In genomic region chr3:152426393-152426792, GRCh38 we compare ENCODE assay signal across 16 cellular contexts.
DNase-seq lines count a peak whose midpoint lies in the region; ATAC-seq and TF ChIP-seq lines count a peak whose summit lies in the region.
"Had no signal": no experiment of that assay in that cellular context is flagged by ENCODE, and none has a peak within 500 bp of the region (broad histone marks: within the 10 kb centered on the region; RNA-seq: fewer than 3 reads in every experiment).

No MANE protein-coding gene starts in this region.

- no peaks in the 10 kb centered on the region for H3K27me3 Mint-ChIP-seq in MCF 10A (ENCODE audit: insufficient read depth, unreplicated experiment)
- H3K27me3 Mint-ChIP-seq in activated CD8-positive, alpha-beta T cell treated with anti-CD3 and anti-CD28 coated beads, Interleukin-2, amount 10 ng/mL, durations not matched to agents 7 days and 5 days (ENCODE audit: low read depth): no peaks in the 10 kb centered on the region
- H3K27me3 Mint-ChIP-seq: activated CD4-positive, alpha-beta T cell treated with anti-CD3 and anti-CD28 coated beads, Interleukin-2, amount 10 ng/mL, durations not matched to agents 7 days and 5 days; type B pancreatic cell had no signal

- H3K4me3 ChIP-seq in breast epithelium (no peak overlapping the region), lower lobe of right lung (no peak overlapping the region), transverse colon (no peak overlapping the region)
- H3K4me3 ChIP-seq: pancreas had no signal

- BruUV-seq in MCF 10A (replicated peaks; lab: Mats Ljungman, UMichigan): no TSS peak

- H3K9me3 ChIP-seq in breast epithelium (no peaks in the 10 kb centered on the region), lower lobe of right lung (no peaks in the 10 kb centered on the region), transverse colon (no peaks in the 10 kb centered on the region)
- H3K9me3 ChIP-seq: pancreas, SK-N-SH had no signal

- H3K4me1 ChIP-seq in breast epithelium (no peaks in the 10 kb centered on the region), lower lobe of right lung (peaks cover 38% of the 10 kb centered on the region), transverse colon (peaks cover 0 to 16% (median 0%) of the 10 kb centered on the region in 4 donors)
- H3K4me1 ChIP-seq: pancreas had no signal

- POLR2A ChIA-PET in MCF 10A (lab: Yijun Ruan, JAX): interaction anchor here (0.6 kb wide), 1 partner anchor 27 kb away, joined by 3 read pairs; no protein-coding TSS in a partner anchor
- POLR2A ChIA-PET in activated CD8-positive, alpha-beta T cell treated with anti-CD3 and anti-CD28 coated beads, Interleukin-2, amount 10 ng/mL, durations not matched to agents 7 days and 5 days (lab: Charles Lee): no interaction called here

- no peak for TF ChIP-seq CTCF in breast epithelium (IDR thresholded peaks at IDR 0.05)
- no peak for TF ChIP-seq CTCF in MCF 10A (IDR thresholded peaks at IDR 0.05; ENCODE audit: unreplicated experiment)
- TF ChIP-seq CTCF in lower lobe of right lung (IDR thresholded peaks at IDR 0.05): no peak
- TF ChIP-seq CTCF in transverse colon (IDR thresholded peaks at IDR 0.05): no peak

- no peaks in the 10 kb centered on the region for H3K27me3 ChIP-seq in breast epithelium
- no peaks in the 10 kb centered on the region for H3K27me3 ChIP-seq in lower lobe of right lung (ENCODE audit: low read depth)
- no peaks in the 10 kb centered on the region for H3K27me3 ChIP-seq in transverse colon
- H3K27me3 ChIP-seq: pancreas had no signal

- peaks cover 15% of the 10 kb centered on the region for H3K9me3 Mint-ChIP-seq in MCF 10A (ENCODE audit: unreplicated experiment)
- no peaks in the 10 kb centered on the region for H3K9me3 Mint-ChIP-seq in activated CD8-positive, alpha-beta T cell treated with anti-CD3 and anti-CD28 coated beads, Interleukin-2, amount 10 ng/mL, durations not matched to agents 7 days and 5 days (ENCODE audit: insufficient read depth)
- H3K9me3 Mint-ChIP-seq: type B pancreatic cell had no signal

- peak overlapping the region; percentile 5 to 49 for H3K27ac ChIP-seq in breast epithelium
- H3K27ac ChIP-seq in lower lobe of right lung: peak overlapping the region; percentile 11
- H3K27ac ChIP-seq in transverse colon: peak overlapping the region; percentile 18 to 59 (median 41)

- peaks cover 36% of the 10 kb centered on the region for H3K36me3 Mint-ChIP-seq in MCF 10A (ENCODE audit: insufficient read depth, unreplicated experiment)
- peaks cover 77% of the 10 kb centered on the region for H3K36me3 Mint-ChIP-seq in activated CD8-positive, alpha-beta T cell treated with anti-CD3 and anti-CD28 coated beads, Interleukin-2, amount 10 ng/mL, durations not matched to agents 7 days and 5 days (ENCODE audit: low read depth)

- ATAC-seq in activated CD8-positive, alpha-beta T cell treated with anti-CD3 and anti-CD28 coated beads, Interleukin-2, amount 10 ng/mL, durations not matched to agents 7 days and 5 days: no peak
- peak in 1 of 2 donors; percentile 33 for ATAC-seq in lower lobe of right lung
- no peak for ATAC-seq in HG03565 (IDR thresholded peaks at IDR 0.05; ENCODE audit: unreplicated experiment)
- ATAC-seq: Panc1 had no signal

- no peak overlapping the region for H3K27ac Mint-ChIP-seq in MCF 10A (ENCODE audit: low read depth, unreplicated experiment)
- H3K27ac Mint-ChIP-seq in activated CD8-positive, alpha-beta T cell treated with anti-CD3 and anti-CD28 coated beads, Interleukin-2, amount 10 ng/mL, durations not matched to agents 7 days and 5 days: peak overlapping the region; percentile 17
- H3K27ac Mint-ChIP-seq: type B pancreatic cell had no signal

- H3K4me1 Mint-ChIP-seq in MCF 10A (ENCODE audit: insufficient read depth, unreplicated experiment): peaks cover 5% of the 10 kb centered on the region
- H3K4me1 Mint-ChIP-seq in activated CD8-positive, alpha-beta T cell treated with anti-CD3 and anti-CD28 coated beads, Interleukin-2, amount 10 ng/mL, durations not matched to agents 7 days and 5 days (ENCODE audit: low read depth): peaks cover 52% of the 10 kb centered on the region

- TF ChIP-seq EP300 in transverse colon (IDR thresholded peaks at IDR 0.05; ENCODE audit: low read depth): no peak

- in situ Hi-C loops in transverse colon (cut with MboI; ENCODE audit: low pct_ligation_motif_present in 1 of 4, low pct_unique_long_range_greater_than_20kb in 1 of 4, low sequenced_read_pairs in 3 of 4): loop anchor here (25.0 kb wide), 5 partner anchors 139 to 364 kb away; partner anchors contain the start of gene MBNL1 (in 1 of the 4)

- CTCF ChIA-PET in MCF 10A (lab: Yijun Ruan, JAX): no interaction called here
- CTCF ChIA-PET in activated CD8-positive, alpha-beta T cell treated with anti-CD3 and anti-CD28 coated beads, Interleukin-2, amount 10 ng/mL, durations not matched to agents 7 days and 5 days (lab: Charles Lee): no interaction called here

- no peak overlapping the region for H3K4me3 Mint-ChIP-seq in MCF 10A (ENCODE audit: unreplicated experiment)
- no peak overlapping the region for H3K4me3 Mint-ChIP-seq in activated CD8-positive, alpha-beta T cell treated with anti-CD3 and anti-CD28 coated beads, Interleukin-2, amount 10 ng/mL, durations not matched to agents 7 days and 5 days
- H3K4me3 Mint-ChIP-seq: activated CD4-positive, alpha-beta T cell treated with anti-CD3 and anti-CD28 coated beads, Interleukin-2, amount 10 ng/mL, durations not matched to agents 7 days and 5 days; type B pancreatic cell had no signal

- DNase-seq in breast epithelium (ENCODE audit: low spot score in 2 of 2): no peak
- no peak for DNase-seq in MCF 10A (ENCODE audit: unreplicated experiment)
- no peak for DNase-seq in activated CD8-positive, alpha-beta T cell treated with anti-CD3 and anti-CD28 coated beads, Interleukin-2, amount 10 ng/mL, durations not matched to agents 7 days and 5 days
- DNase-seq in lower lobe of right lung: no peak
- DNase-seq in transverse colon: no peak
- DNase-seq in NCI-H226: no peak
- DNase-seq in NCI-H2107 (lab: John Stamatoyannopoulos, UW): no peak
- DNase-seq: activated CD4-positive, alpha-beta T cell treated with anti-CD3 and anti-CD28 coated beads, Interleukin-2, amount 10 ng/mL, durations not matched to agents 7 days and 5 days; activated T-cell treated with anti-CD3 and anti-CD28 coated beads, Interleukin-2, amount 50 U/mL, for 72 hours; NCI-H1436; NCI-H82; pancreas; SK-N-SH had no signal

- TF ChIP-seq POLR2A in breast epithelium (IDR thresholded peaks at IDR 0.05) (no peak), transverse colon (IDR thresholded peaks at IDR 0.05) (no peak)

- H3K36me3 ChIP-seq in breast epithelium (no peaks in the 10 kb centered on the region), lower lobe of right lung (peaks cover 12% of the 10 kb centered on the region), transverse colon (no peaks in the 10 kb centered on the region)
- H3K36me3 ChIP-seq: pancreas had no signal

- intact Hi-C loops in breast epithelium (cut with DNase I; ENCODE audit: low total_unique reads): loop anchor here (5.0 kb wide), 1 partner anchor 699 kb away; no protein-coding TSS in a partner anchor
- intact Hi-C loops in MCF 10A (cut with micrococcal nuclease): no loop called here
- intact Hi-C loops in lower lobe of right lung (cut with DNase I): no loop called here
- intact Hi-C loops in transverse colon (cut with DNase I; ENCODE audit: low total_unique reads): no loop called here
